In the genomic region with DNA sequence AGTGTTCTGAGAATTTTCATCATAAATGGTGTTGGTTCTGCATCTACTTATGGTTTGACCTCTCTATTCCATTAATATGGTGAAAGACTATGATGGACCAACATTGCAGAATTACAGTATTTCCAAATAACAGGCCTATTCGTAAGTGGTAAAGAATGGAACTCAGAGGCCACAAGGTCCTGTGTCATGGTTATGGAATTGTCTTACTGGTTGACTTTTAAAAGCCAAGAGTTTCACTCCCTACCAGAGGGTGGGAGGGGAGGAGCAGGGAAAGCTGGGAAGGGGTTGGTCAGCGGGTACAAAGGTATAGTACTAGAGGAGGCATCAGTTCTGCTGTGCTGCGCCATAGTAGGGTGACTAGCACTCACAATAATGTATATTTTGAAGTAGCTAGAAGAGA, we compare ENCODE assay signal across 28 cellular contexts.
"Had no signal": no experiment of that assay in that cellular context is flagged by ENCODE, and none has a peak within 500 bp of the region (broad histone marks: within the 10 kb centered on the region; RNA-seq: fewer than 3 reads in every experiment).

No MANE protein-coding gene starts in this region.

- H3K4me1 Mint-ChIP-seq: immature natural killer cell; memory B cell; neural crest cell; stimulated activated naive CD8-positive, alpha-beta T cell treated with anti-CD3 and anti-CD28 coated beads, Interleukin-15, amount 100 ng/mL, for 72 hours had no signal

- H3K36me3 ChIP-seq: esophagus squamous epithelium, lower lobe of right lung, neutrophil, suprapubic skin, transverse colon had no signal

- H3K4me1 ChIP-seq: esophagus squamous epithelium, lower lobe of right lung, parathyroid adenoma, suprapubic skin, transverse colon had no signal

- DNase-seq: dermis blood vessel endothelial cell; effector memory CD8-positive, alpha-beta T cell; erythroblast; esophagus squamous epithelium; hypothalamus; immature natural killer cell; left ventricle myocardium superior; lower lobe of right lung; natural killer cell; stimulated activated CD4-positive, alpha-beta T cell treated with anti-CD3 and anti-CD28 coated beads, Interleukin-12 subunit alpha, Interleukin-12 subunit beta, amount 100 ng/mL, for 4 hours; stimulated activated CD4-positive, alpha-beta T cell treated with anti-CD3 and anti-CD28 coated beads, Interleukin-1b, Interleukin-23, amount 100 ng/mL, for 48 hours; stimulated activated CD4-positive, alpha-beta T cell treated with anti-CD3 and anti-CD28 coated beads, Interleukin-4, amount 100 ng/mL, for 1 hour; stimulated activated CD8-positive, alpha-beta memory T cell treated with anti-CD3 and anti-CD28 coated beads, Interleukin-4, amount 100 ng/mL, for 48 hours; stimulated activated naive CD4-positive, alpha-beta T cell; stimulated activated naive CD8-positive, alpha-beta T cell treated with anti-CD3 and anti-CD28 coated beads, Interleukin-15, amount 100 ng/mL, for 72 hours; transverse colon had no signal

- H3K27me3 Mint-ChIP-seq: effector memory CD8-positive, alpha-beta T cell; memory B cell; stimulated activated naive CD8-positive, alpha-beta T cell treated with anti-CD3 and anti-CD28 coated beads, Interleukin-15, amount 100 ng/mL, for 72 hours had no signal

- H3K27me3 ChIP-seq: esophagus squamous epithelium, neutrophil, suprapubic skin, transverse colon had no signal

- H3K27ac Mint-ChIP-seq: effector memory CD8-positive, alpha-beta T cell; immature natural killer cell; memory B cell; natural killer cell; progenitor cell of endocrine pancreas; stimulated activated naive CD8-positive, alpha-beta T cell treated with anti-CD3 and anti-CD28 coated beads, Interleukin-15, amount 100 ng/mL, for 72 hours had no signal

- H3K79me2 ChIP-seq: parathyroid adenoma had no signal

- H3K4me3 Mint-ChIP-seq: effector memory CD8-positive, alpha-beta T cell; immature natural killer cell; memory B cell; natural killer cell; neural crest cell; stimulated activated naive CD8-positive, alpha-beta T cell treated with anti-CD3 and anti-CD28 coated beads, Interleukin-15, amount 100 ng/mL, for 72 hours had no signal

- H3K9me3 ChIP-seq: esophagus squamous epithelium, lower lobe of right lung, neutrophil, suprapubic skin, transverse colon had no signal

- H3K27ac ChIP-seq: coronary artery, esophagus squamous epithelium, lower lobe of right lung, neutrophil, parathyroid adenoma, suprapubic skin, transverse colon had no signal

- FAIRE-seq: endometrium, frontal cortex, keratinocyte had no signal

- H3K4me3 ChIP-seq: coronary artery, esophagus squamous epithelium, lower lobe of right lung, smooth muscle cell, suprapubic skin, transverse colon had no signal

- H3K36me3 Mint-ChIP-seq: immature natural killer cell, memory B cell, natural killer cell had no signal

- H3K9ac ChIP-seq: parathyroid adenoma had no signal

- H2AFZ ChIP-seq: parathyroid adenoma had no signal

- H3K4me2 ChIP-seq: smooth muscle cell had no signal

- ATAC-seq: effector memory CD8-positive, alpha-beta T cell; left ventricle myocardium superior; lower lobe of right lung; natural killer cell; sciatic nerve; stimulated activated naive CD8-positive, alpha-beta T cell treated with anti-CD3 and anti-CD28 coated beads, Interleukin-15, amount 100 ng/mL, for 72 hours had no signal

- H3K9me3 Mint-ChIP-seq: effector memory CD8-positive, alpha-beta T cell; immature natural killer cell; natural killer cell; neural crest cell; stimulated activated naive CD8-positive, alpha-beta T cell treated with anti-CD3 and anti-CD28 coated beads, Interleukin-15, amount 100 ng/mL, for 72 hours had no signal
